ENCODE assay signal across 8 cellular contexts in genomic region chr15:96331141-96331941, GRCh38. TPM values are rescaled to one million over a fixed set of nuclear protein-coding genes. Genes with fewer than 3 reads are reported as not detected.
DNase-seq lines count a peak whose midpoint lies in the region; ATAC-seq lines count a peak whose summit lies in the region.

No MANE protein-coding gene starts in this region.

- H3K9me3 ChIP-seq in endocrine pancreas (ENCODE audit: control insufficient read depth, low read length): no peaks in the 10 kb centered on the region

- DNase-seq in NCI-H748 (lab: John Stamatoyannopoulos, UW; ENCODE audit: unreplicated experiment) (peak; percentile 58), NCI-H748 treated with DMSO at 0.1 percent for 48 hours (lab: John Stamatoyannopoulos, UW) (no peak), NOMO-1 treated with dmso at 0.1 percent for 144 hours (lab: John Stamatoyannopoulos, UW; ENCODE audit: unreplicated experiment) (peak; percentile 11), T-helper 9 cell (no peak), cerebellum (ENCODE audit: low spot score) (no peak)
- no peak for DNase-seq in naive thymus-derived CD8-positive, alpha-beta T cell

- H3K9ac ChIP-seq in endocrine pancreas (ENCODE audit: control insufficient read depth, insufficient read depth, low read length): peak overlapping the region; percentile 10

- peaks cover 0 to 35% (median 12%) of the 10 kb centered on the region in 9 donors for H3K9me3 Mint-ChIP-seq in naive thymus-derived CD8-positive, alpha-beta T cell

- H3K4me3 Mint-ChIP-seq in naive thymus-derived CD8-positive, alpha-beta T cell: peak overlapping the region; percentile 31 to 84 (median 62)

- H3K36me3 Mint-ChIP-seq in naive thymus-derived CD8-positive, alpha-beta T cell: peaks cover 0 to 22% (median 3%) of the 10 kb centered on the region in 3 donors

- H3K4me3 ChIP-seq in endocrine pancreas (ENCODE audit: control insufficient read depth, insufficient read depth, low read length): peak overlapping the region; percentile 62

- no peak overlapping the region for H3K27ac Mint-ChIP-seq in naive thymus-derived CD8-positive, alpha-beta T cell

- no peaks in the 10 kb centered on the region for H3K27me3 ChIP-seq in endocrine pancreas (ENCODE audit: control insufficient read depth, insufficient read depth, low read length)

- peaks cover 45 to 90% (median 70%) of the 10 kb centered on the region in 5 donors for H3K27me3 Mint-ChIP-seq in naive thymus-derived CD8-positive, alpha-beta T cell

- no peaks in the 10 kb centered on the region for H3K36me3 ChIP-seq in endocrine pancreas (ENCODE audit: control insufficient read depth, insufficient read depth, low read length)

- H3K4me1 Mint-ChIP-seq in naive thymus-derived CD8-positive, alpha-beta T cell: peaks cover 13 to 40% (median 29%) of the 10 kb centered on the region in 4 donors

- H3K4me1 ChIP-seq in endocrine pancreas (ENCODE audit: control insufficient read depth, insufficient read depth, low read length): no peaks in the 10 kb centered on the region

- ATAC-seq in naive thymus-derived CD8-positive, alpha-beta T cell: no peak
- no peak for ATAC-seq in HG03342 (IDR thresholded peaks at IDR 0.05; ENCODE audit: unreplicated experiment)

- POLR2A ChIA-PET in naive thymus-derived CD8-positive, alpha-beta T cell (lab: Charles Lee): no interaction called here

RNA-seq across cellular contexts. Expression of gene NR2F2, which starts 0.8 kb away (rescaled TPM):
- not detected for total RNA-seq in naive thymus-derived CD8-positive, alpha-beta T cell
- polyA plus RNA-seq in naive thymus-derived CD8-positive, alpha-beta T cell: not detected
- 22.8 TPM for total RNA-seq in cerebellum

Comparison
In these comparisons a context has a peak if more than half of its experiments do, and no peak if none do; other contexts are left out.
1. DNase-seq: peak in NCI-H748 (single experiment) and NOMO-1 treated with dmso at 0.1 percent for 144 hours (single experiment); none in NCI-H748 treated with DMSO at 0.1 percent for 48 hours (single experiment), naive thymus-derived CD8-positive, alpha-beta T cell (0 of 10), T-helper 9 cell (single experiment) and cerebellum (single experiment).
2. RNA of gene NR2F2, which starts 0.8 kb away (total RNA-seq): 22.8 TPM in cerebellum (single experiment); not detected in naive thymus-derived CD8-positive, alpha-beta T cell; every median in the first group is over 10 times any median in the second.